In the genomic region with DNA sequence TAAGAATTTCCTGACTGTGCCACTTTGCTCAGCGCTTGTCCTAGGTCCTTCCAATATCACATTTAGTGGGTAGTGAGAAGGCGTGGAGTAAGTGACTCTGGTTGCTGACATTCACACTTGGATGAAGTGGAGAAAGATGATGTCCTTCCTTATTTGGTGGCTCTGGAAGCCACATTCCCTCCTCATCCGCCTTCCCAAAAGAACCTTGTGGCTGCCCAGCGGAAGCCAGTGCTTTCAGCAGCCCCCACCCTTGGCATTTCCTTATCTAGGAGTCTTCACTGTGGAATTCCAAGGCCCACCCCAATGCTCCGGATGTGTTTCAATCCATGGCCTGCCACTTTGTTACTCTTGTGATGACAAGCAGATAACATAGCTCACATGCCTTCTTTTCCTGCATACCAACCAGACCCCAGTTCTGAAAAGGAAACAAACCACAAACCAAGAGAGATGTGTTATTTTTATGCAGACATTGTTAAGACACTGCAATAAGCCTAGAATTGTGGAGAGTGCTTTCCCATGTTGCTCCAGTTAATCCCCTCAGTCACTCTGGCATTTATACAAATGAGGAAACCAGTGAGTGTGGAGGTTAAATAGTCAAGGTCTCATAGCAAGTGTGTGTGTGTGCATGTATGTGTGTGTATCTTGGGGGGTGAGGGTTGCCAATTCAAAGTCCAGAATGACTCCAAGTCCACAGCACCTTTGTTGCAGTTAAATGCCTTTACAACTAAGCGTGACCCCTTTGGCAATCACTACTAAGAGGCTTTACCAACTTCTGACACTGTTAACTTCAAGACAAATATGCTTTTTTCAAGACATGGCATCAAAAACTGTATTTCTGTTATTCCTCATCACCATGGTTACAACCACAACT, we compare ENCODE assay signal across 8 cellular contexts. TPM values are rescaled to one million over a fixed set of nuclear protein-coding genes. Genes with fewer than 3 reads are reported as not detected.
DNase-seq lines count a peak whose midpoint lies in the region; ATAC-seq, FAIRE-seq and TF ChIP-seq lines count a peak whose summit lies in the region.

No MANE protein-coding gene starts in this region.

- H3K27me3 ChIP-seq in MG63 (no peaks in the 10 kb centered on the region), endothelial cell of umbilical vein (ENCODE audit: control insufficient read depth in 2 of 2, insufficient read depth in 2 of 2, low read length in 2 of 2) (no peaks in the 10 kb centered on the region)

- H3K27ac ChIP-seq in endothelial cell of umbilical vein (ENCODE audit: insufficient read depth, low read depth, low read length) (peak overlapping the region; percentile 86), mesodermal cell (ENCODE audit: low read depth, low read length, severe bottlenecking) (peak overlapping the region; percentile 100)

- H3K36me3 ChIP-seq in MG63: no peaks in the 10 kb centered on the region
- H3K36me3 ChIP-seq in endothelial cell of umbilical vein (ENCODE audit: control insufficient read depth in 2 of 2, extremely low read depth in 1 of 2, insufficient read depth in 2 of 2, low read length in 2 of 2): no peaks in the 10 kb centered on the region
- no peaks in the 10 kb centered on the region for H3K36me3 ChIP-seq in mesodermal cell (ENCODE audit: control insufficient read depth, insufficient read depth, low read length)

- H3K4me1 ChIP-seq in endothelial cell of umbilical vein (ENCODE audit: control insufficient read depth, extremely low read depth, insufficient read depth, low read length): peaks cover 73% of the 10 kb centered on the region
- H3K4me1 ChIP-seq in mesodermal cell (ENCODE audit: control insufficient read depth, insufficient read depth, low read length, poor library complexity, severe bottlenecking): peaks cover 77% of the 10 kb centered on the region

- TF ChIP-seq POLR2A in endothelial cell of umbilical vein (IDR thresholded peaks at IDR 0.05; ENCODE audit: low read depth, low read length): peak; percentile 55

- in situ Hi-C loops in GM13976 (cut with MboI; ENCODE audit: low sequenced_read_pairs, unreplicated experiment): no loop called here

- H3K79me2 ChIP-seq in endothelial cell of umbilical vein (ENCODE audit: control insufficient read depth, insufficient read depth, low read length): no peaks in the 10 kb centered on the region

- no TSS peak for BruUV-seq in endothelial cell of umbilical vein (replicated peaks; lab: Mats Ljungman, UMichigan)

- POLR2A ChIA-PET in AG04449 (lab: Yijun Ruan, JAX): interaction anchor here (0.6 to 2.3 kb wide), 4 partner anchors 10 to 47 kb away, joined by 3 to 22 read pairs (median 4); a partner anchor contains a TSS
- POLR2A ChIA-PET in endothelial cell of umbilical vein (lab: Charles Lee): interaction anchor here (0.9 to 3.5 kb wide), 5 partner anchors 9 to 319 kb away, joined by 3 to 71 read pairs (median 11); a partner anchor contains a TSS

- H3K4me3 ChIP-seq in AG04449 (ENCODE audit: low read depth, low read length): no peak overlapping the region; the same call in 1 of the 2 replicates
- no peak overlapping the region for H3K4me3 ChIP-seq in MG63
- peak overlapping the region in 1 of 3 experiments; percentile 8 for H3K4me3 ChIP-seq in endothelial cell of umbilical vein (replicated peaks in 1 of 3; ENCODE audit: insufficient read depth in 1 of 3, low read depth in 1 of 3, low read length in 3 of 3)
- peak overlapping the region; percentile 14 for H3K4me3 ChIP-seq in mesodermal cell (ENCODE audit: extremely low read depth, insufficient read depth, low read length, poor library complexity, severe bottlenecking)

- H3K9me3 ChIP-seq in MG63: no peaks in the 10 kb centered on the region
- no peaks in the 10 kb centered on the region for H3K9me3 ChIP-seq in endothelial cell of umbilical vein (replicated peaks; ENCODE audit: control insufficient read depth, insufficient read depth, low read length)
- no peaks in the 10 kb centered on the region for H3K9me3 ChIP-seq in mesodermal cell (ENCODE audit: control insufficient read depth, low read length)

- peak; percentile 97 for FAIRE-seq in endothelial cell of umbilical vein (lab: Jason Lieb, UNC)

- peak overlapping the region; percentile 76 for H3K4me2 ChIP-seq in endothelial cell of umbilical vein (ENCODE audit: insufficient read depth, low read length)

- dilution Hi-C loops in endothelial cell of umbilical vein (cut with MboI; ENCODE audit: extremely low pct_ligation_motif_present, low sequenced_read_pairs): no loop called here

- TF ChIP-seq CTCF in AG04449 (IDR thresholded peaks at IDR 0.05; ENCODE audit: insufficient read depth, low read length, missing control alignments) (no peak), endothelial cell of umbilical vein (IDR thresholded peaks at IDR 0.05; ENCODE audit: extremely low read depth in 1 of 2, insufficient read depth in 1 of 2, low read depth in 1 of 2, low read length in 2 of 2) (no peak), GM13976 (IDR thresholded peaks at IDR 0.05; ENCODE audit: borderline replicate concordance, control extremely low read depth, extremely low read depth, insufficient read depth, missing control alignments) (no peak)

- H3K4me1 Mint-ChIP-seq in stimulated activated memory B cell treated with anti-CD40 and anti-IgM and Interleukin-4, amounts not matched to agents 10 μg/mL and 1 μg/mL and 100 μg/mL, for 72 hours: peaks cover 11% of the 10 kb centered on the region

- H3K9me1 ChIP-seq in endothelial cell of umbilical vein (replicated peaks; ENCODE audit: control insufficient read depth, extremely low read depth, insufficient read depth, low read length): no peaks in the 10 kb centered on the region

- no peaks in the 10 kb centered on the region for H4K20me1 ChIP-seq in endothelial cell of umbilical vein (replicated peaks; ENCODE audit: control insufficient read depth, extremely low read depth, insufficient read depth, low read length)

- H3K4me3 Mint-ChIP-seq in stimulated activated memory B cell treated with anti-CD40 and anti-IgM and Interleukin-4, amounts not matched to agents 10 μg/mL and 1 μg/mL and 100 μg/mL, for 72 hours: no peak overlapping the region

- DNase-seq in AG04449 (ENCODE audit: low read depth, low spot score) (peak; percentile 98), MG63 (peak; percentile 40), endothelial cell of umbilical vein (ENCODE audit: low read depth, low spot score) (peak; percentile 92), GM13976 (ENCODE audit: low spot score) (no peak), KG1 (lab: John Stamatoyannopoulos, UW) (no peak), AML-193 (lab: John Stamatoyannopoulos, UW) (no peak)

- 41% methylated on average over 3 to 4 of the region's 6 CpGs for WGBS in mesodermal cell (ENCODE audit: insufficient coverage in 2 of 2), 2 experiments

- no peaks in the 10 kb centered on the region for H3K36me3 Mint-ChIP-seq in stimulated activated memory B cell treated with anti-CD40 and anti-IgM and Interleukin-4, amounts not matched to agents 10 μg/mL and 1 μg/mL and 100 μg/mL, for 72 hours

- H3K27me3 Mint-ChIP-seq in stimulated activated memory B cell treated with anti-CD40 and anti-IgM and Interleukin-4, amounts not matched to agents 10 μg/mL and 1 μg/mL and 100 μg/mL, for 72 hours: no peaks in the 10 kb centered on the region

- intact Hi-C loops in endothelial cell of umbilical vein (cut with micrococcal nuclease): loop anchor here (1.0 to 5.0 kb wide), 7 partner anchors 10 to 971 kb away; a partner anchor contains a TSS

- ATAC-seq in stimulated activated memory B cell treated with anti-CD40 and anti-IgM and Interleukin-4, amounts not matched to agents 10 μg/mL and 1 μg/mL and 100 μg/mL, for 72 hours: no peak

- H3K9ac ChIP-seq in endothelial cell of umbilical vein (replicated peaks; ENCODE audit: extremely low read depth, insufficient read depth, low read length): peak overlapping the region; percentile 83

- CTCF ChIA-PET in AG04449 (lab: Yijun Ruan, JAX) (interaction anchor here (1.3 to 5.3 kb wide), 3 partner anchors 12 to 319 kb away, joined by 3 to 32 read pairs (median 5); no protein-coding TSS in a partner anchor), endothelial cell of umbilical vein (lab: Charles Lee) (interaction anchor here (0.7 to 4.1 kb wide), 5 partner anchors 10 to 320 kb away, joined by 4 to 30 read pairs (median 17); a partner anchor contains a TSS)

- H3K9me3 Mint-ChIP-seq in stimulated activated memory B cell treated with anti-CD40 and anti-IgM and Interleukin-4, amounts not matched to agents 10 μg/mL and 1 μg/mL and 100 μg/mL, for 72 hours: peaks cover 2% of the 10 kb centered on the region

- no peak overlapping the region for H2AFZ ChIP-seq in endothelial cell of umbilical vein (ENCODE audit: low read depth, low read length)

- H3K27ac Mint-ChIP-seq in stimulated activated memory B cell treated with anti-CD40 and anti-IgM and Interleukin-4, amounts not matched to agents 10 μg/mL and 1 μg/mL and 100 μg/mL, for 72 hours: no peak overlapping the region

TF ChIP-seq in endothelial cell of umbilical vein, 7 proteins besides CTCF, POLR2A, EP300 and RAD21 (continues in another document):
- TF ChIP-seq MYC (IDR thresholded peaks at IDR 0.05; ENCODE audit: low read depth, low read length): no peak
- TF ChIP-seq GATA2 (IDR thresholded peaks at IDR 0.05; ENCODE audit: insufficient read depth, insufficient read length, low read depth, low read length): peak; percentile 100

RNA-seq across cellular contexts. Expression of a gene that starts 10.3 kb away (rescaled TPM):
- 0.59 TPM in 1 of 2 replicates, not detected in the other for total RNA-seq in MG63 (2014; rRNA removed; shearing (Covaris generic); ENCODE audit: low replicate concordance)
- total RNA-seq in endothelial cell of umbilical vein: 591 and 664 TPM in 2 replicates
- polyA plus RNA-seq in endothelial cell of umbilical vein: 527 and 593 TPM in 2 replicates
- 797 and 830 TPM in 2 replicates for polyA plus RNA-seq in endothelial cell of umbilical vein (2011; cell fraction: cytosol; rRNA removed)
- polyA plus RNA-seq in endothelial cell of umbilical vein (2011; cell fraction: nucleus; rRNA removed): 1,251 and 1,651 TPM in 2 replicates
- 949 and 994 TPM in 2 replicates for polyA plus RNA-seq in endothelial cell of umbilical vein (2012)
- 587 and 687 TPM in 2 replicates for polyA minus RNA-seq in endothelial cell of umbilical vein
- 1.2 TPM for polyA minus RNA-seq in endothelial cell of umbilical vein (2011; cell fraction: cytosol; rRNA and poly(A)+ RNA removed)
- polyA minus RNA-seq in endothelial cell of umbilical vein (2011; cell fraction: nucleus; rRNA and poly(A)+ RNA removed): 237 and 300 TPM in 2 replicates
- polyA plus RNA-seq in mesodermal cell (2013, experiment 1 of 2): 355 TPM
- 350 TPM for polyA plus RNA-seq in mesodermal cell (2013, experiment 2 of 2)

RNA-seq across cellular contexts. Expression of a gene that starts 59.4 kb away (rescaled TPM):
- total RNA-seq in MG63 (2014; rRNA removed; shearing (Covaris generic); ENCODE audit: low replicate concordance): 61.5 and 78.7 TPM in 2 replicates
- 44.3 and 47.8 TPM in 2 replicates for total RNA-seq in endothelial cell of umbilical vein
- 15.1 and 21.1 TPM in 2 replicates for polyA plus RNA-seq in endothelial cell of umbilical vein
- 27.7 and 28.5 TPM in 2 replicates for polyA plus RNA-seq in endothelial cell of umbilical vein (2011; cell fraction: cytosol; rRNA removed)
- 44.9 and 55.1 TPM in 2 replicates for polyA plus RNA-seq in endothelial cell of umbilical vein (2011; cell fraction: nucleus; rRNA removed)
- 45.0 and 81.4 TPM in 2 replicates for polyA plus RNA-seq in endothelial cell of umbilical vein (2012)
- 16.3 and 25.9 TPM in 2 replicates for polyA minus RNA-seq in endothelial cell of umbilical vein
- 29.7 TPM for polyA minus RNA-seq in endothelial cell of umbilical vein (2011; cell fraction: cytosol; rRNA and poly(A)+ RNA removed)
- 18.5 and 26.4 TPM in 2 replicates for polyA minus RNA-seq in endothelial cell of umbilical vein (2011; cell fraction: nucleus; rRNA and poly(A)+ RNA removed)
- 71.8 TPM for polyA plus RNA-seq in mesodermal cell (2013, experiment 1 of 2)
- 76.2 TPM for polyA plus RNA-seq in mesodermal cell (2013, experiment 2 of 2)

Comparison
In these comparisons a context has a peak if more than half of its experiments do, and no peak if none do; other contexts are left out.
1. DNase-seq: peak in AG04449 (single experiment), MG63 (single experiment) and endothelial cell of umbilical vein (single experiment); none in GM13976 (single experiment), KG1 (single experiment) and AML-193 (0 of 2).
2. RNA of a gene that starts 10.3 kb away (total RNA-seq): 591 to 664 TPM in endothelial cell of umbilical vein; 0.59 TPM in MG63; every median in the first group is over 100 times any median in the second.